1 cellular context compared by ENCODE assay signal in genomic region chr12:88501976-88502938, GRCh38.
TF ChIP-seq lines count a peak whose summit lies in the region.

No MANE protein-coding gene starts in this region.

TF ChIP-seq in HepG2, 621 proteins besides CTCF, POLR2A, EP300 and RAD21 (continued from another document):
- TF ChIP-seq PCBP2 (optimal IDR thresholded peaks at IDR 0.05; ENCODE audit: low read depth, low read length, poor library complexity, severe bottlenecking), result no peak
TF ChIP-seq in HepG2: peak in this region for 0.
